18 cellular contexts compared by ENCODE assay signal in the genomic region with DNA sequence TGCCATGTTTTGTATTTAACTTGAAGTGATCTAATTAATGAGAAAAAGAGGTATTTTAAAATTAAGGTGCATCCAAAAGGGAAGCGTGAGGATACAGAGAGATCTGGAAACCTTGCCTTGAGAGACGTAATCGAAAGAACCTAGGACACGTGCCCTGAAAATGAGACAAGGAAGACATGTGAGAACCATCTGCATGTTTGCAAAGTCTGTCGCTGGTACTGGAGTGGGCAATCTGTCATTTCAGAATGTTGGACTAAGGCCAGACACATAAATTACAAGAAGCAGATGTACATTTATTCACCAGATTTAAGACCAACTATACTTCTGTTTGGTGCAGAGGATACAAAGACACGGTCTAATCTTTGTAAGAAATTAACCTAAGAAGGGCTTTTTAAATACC. TPM values are rescaled to one million over a fixed set of nuclear protein-coding genes. Genes with fewer than 3 reads are reported as not detected.
DNase-seq lines count a peak whose midpoint lies in the region; ATAC-seq and TF ChIP-seq lines count a peak whose summit lies in the region.
"Had no signal": no experiment of that assay in that cellular context is flagged by ENCODE, and none has a peak within 500 bp of the region (broad histone marks: within the 10 kb centered on the region; RNA-seq: fewer than 3 reads in every experiment).

No MANE protein-coding gene starts in this region.

- H3K27ac ChIP-seq in hepatocyte: no peak overlapping the region
- H3K27ac ChIP-seq: epithelial cell of prostate, right lobe of liver had no signal

- H3K4me1 ChIP-seq in hepatocyte (ENCODE audit: insufficient read depth): no peaks in the 10 kb centered on the region
- H3K4me1 ChIP-seq: right lobe of liver had no signal

- H3K36me3 ChIP-seq in hepatocyte (replicated peaks; ENCODE audit: insufficient read depth, low read depth): no peaks in the 10 kb centered on the region
- H3K36me3 ChIP-seq: right lobe of liver had no signal

- no peak overlapping the region for H3K4me3 ChIP-seq in hepatocyte
- H3K4me3 ChIP-seq: right lobe of liver had no signal

- TF ChIP-seq POLR2A in erythroblast (IDR thresholded peaks at IDR 0.05; ENCODE audit: low read length): no peak

- no peaks in the 10 kb centered on the region for H3K79me2 ChIP-seq in hepatocyte

- no peak for ATAC-seq in GM18498 (IDR thresholded peaks at IDR 0.05; ENCODE audit: unreplicated experiment)
- ATAC-seq: right lobe of liver, Right ventricle myocardium inferior, T-helper 17 cell had no signal

- no peaks in the 10 kb centered on the region for H4K20me1 ChIP-seq in hepatocyte (ENCODE audit: insufficient read depth, poor library complexity, severe bottlenecking)

- no peak overlapping the region for H3K4me2 ChIP-seq in hepatocyte

- no peak overlapping the region for H2AFZ ChIP-seq in hepatocyte

- 45% methylated on average over 6 of the region's 6 CpGs for WGBS in hepatocyte (ENCODE audit: low lambda C conversion rate, missing lambda C conversion rate)

- DNase-seq in DMS153 (lab: John Stamatoyannopoulos, UW) (peak; percentile 63), NCI-H1694 treated with DMSO at 0.1 percent for 48 hours (lab: John Stamatoyannopoulos, UW) (peak; percentile 98), NCI-H524 (lab: John Stamatoyannopoulos, UW) (peak; percentile 83 to 96), amniotic epithelial cell (ENCODE audit: low read depth) (peak; percentile 30), hepatocyte (ENCODE audit: low spot score) (no peak), erythroblast (lab: John Stamatoyannopoulos, UW) (no peak), H4 (ENCODE audit: low spot score) (no peak)
- DNase-seq: activated CD4-positive, CD25-positive, alpha-beta regulatory T cell; activated naive CD8-positive, alpha-beta T cell treated with anti-CD3 and anti-CD28 coated beads, Interleukin-2, amount 10 ng/mL, durations not matched to agents 7 days and 5 days; right lobe of liver; stimulated activated CD4-positive, alpha-beta T cell treated with anti-CD3 and anti-CD28 coated beads, Interleukin-1b, Interleukin-23, amount 100 ng/mL, for 48 hours; T-helper 17 cell had no signal

- no peaks in the 10 kb centered on the region for H3K9me3 ChIP-seq in hepatocyte (ENCODE audit: low read depth)
- H3K9me3 ChIP-seq: right lobe of liver had no signal

- no peak for TF ChIP-seq CTCF in hepatocyte (IDR thresholded peaks at IDR 0.05; ENCODE audit: poor library complexity)

- H3K9me2 ChIP-seq in hepatocyte (replicated peaks; ENCODE audit: insufficient read depth): no peaks in the 10 kb centered on the region

- no peaks in the 10 kb centered on the region for H3K27me3 ChIP-seq in hepatocyte
- H3K27me3 ChIP-seq: right lobe of liver had no signal

RNA-seq across cellular contexts. Expression of a gene that starts 9.2 kb away (rescaled TPM):
- 117 and 178 TPM in 2 replicates for total RNA-seq in hepatocyte
- 173 and 183 TPM in 2 replicates for polyA plus RNA-seq in hepatocyte
- not detected in 2 replicates for total RNA-seq in H4 (2014; rRNA removed; shearing (Covaris generic))
- total RNA-seq: activated CD8-positive, alpha-beta memory T cell treated with anti-CD3 and anti-CD28 coated beads for 36 hours; activated naive CD8-positive, alpha-beta T cell treated with anti-CD3 and anti-CD28 coated beads, Interleukin-2, amount 10 ng/mL, durations not matched to agents 7 days and 5 days; osteoblast; Right ventricle myocardium inferior; T-helper 17 cell had no signal
- polyA plus RNA-seq: IgD-negative memory B cell had no signal

RNA-seq across cellular contexts. Expression of a gene that starts 42.1 kb away (rescaled TPM):
- total RNA-seq in hepatocyte: 173 and 196 TPM in 2 replicates
- 157 and 164 TPM in 2 replicates for polyA plus RNA-seq in hepatocyte
- total RNA-seq in H4 (2014; rRNA removed; shearing (Covaris generic)): 55.0 and 80.5 TPM in 2 replicates

Comparison
In these comparisons a context has a peak if more than half of its experiments do, and no peak if none do; other contexts are left out.
1. DNase-seq: peak in DMS153 (single experiment), NCI-H1694 treated with DMSO at 0.1 percent for 48 hours (single experiment), NCI-H524 (2 of 2) and amniotic epithelial cell (single experiment); none in hepatocyte (single experiment), erythroblast (0 of 2) and H4 (single experiment).
2. RNA of a gene that starts 9.2 kb away (total RNA-seq): 117 to 178 TPM in hepatocyte; not detected in H4; every median in the first group is over 100 times any median in the second.